Comparison of ENCODE assay signal across 8 cellular contexts in genomic region chr2:84971799-84972790, GRCh38. TPM values are rescaled to one million over a fixed set of nuclear protein-coding genes. Genes with fewer than 3 reads are reported as not detected.
A peak's percentile ranks its signal among the peaks of the same experiment; 100 is the strongest.
DNase-seq lines count a peak whose midpoint lies in the region; TF ChIP-seq lines count a peak whose summit lies in the region.

No MANE protein-coding gene starts in this region.

- DNase-seq in GM03348 (ENCODE audit: low spot score) (peak; percentile 64), H7 (no peak), MM.1S (peak; percentile 61), mesenchymal stem cell (peak; percentile 44), HPDE6-E6E7 (ENCODE audit: extremely low spot score) (no peak)
- peak; percentile 61 to 64 for DNase-seq in activated CD4-positive, alpha-beta T cell treated with anti-CD3 and anti-CD28 coated beads, Interleukin-2, amount 50 U/mL, for 48 hours
- peak; percentile 37 for DNase-seq in stimulated activated CD8-positive, alpha-beta memory T cell treated with anti-CD3 and anti-CD28 coated beads, Interleukin-15, amount 100 ng/mL, for 24 hours (ENCODE audit: low read depth)

- H3K4me3 ChIP-seq in H7 (ENCODE audit: insufficient read depth, low read depth, low read length) (peak overlapping the region; percentile 76), MM.1S (ENCODE audit: low read length) (peak overlapping the region; percentile 92), ectodermal cell (ENCODE audit: insufficient read depth, low read depth, low read length) (peak overlapping the region; percentile 81), mesenchymal stem cell (ENCODE audit: insufficient read depth in 1 of 2, low read depth in 1 of 2, low read length in 2 of 2) (peak overlapping the region; percentile 83 to 87)

- H4K8ac ChIP-seq in mesenchymal stem cell (ENCODE audit: low read length), result peak overlapping the region; percentile 85

- peaks cover 19% of the 10 kb centered on the region; the same call in 1 of the 2 replicates for H4K20me1 ChIP-seq in MM.1S (ENCODE audit: insufficient read depth, low read length)

- H3F3A ChIP-seq in MM.1S (ENCODE audit: insufficient read depth, low read length), result peaks cover 31% of the 10 kb centered on the region

- H3K4me1 ChIP-seq in MM.1S (ENCODE audit: low read length) (peaks cover 15% of the 10 kb centered on the region), ectodermal cell (ENCODE audit: control insufficient read depth, insufficient read depth, low read length) (peaks cover 10% of the 10 kb centered on the region), mesenchymal stem cell (ENCODE audit: control insufficient read depth, insufficient read depth, low read depth, low read length) (peaks cover 1% of the 10 kb centered on the region)

- H3K9me3 ChIP-seq in MM.1S (replicated peaks; ENCODE audit: insufficient read depth, low read length), result no peaks in the 10 kb centered on the region
- no peaks in the 10 kb centered on the region for H3K9me3 ChIP-seq in ectodermal cell (ENCODE audit: control insufficient read depth, low read length)
- H3K9me3 ChIP-seq in mesenchymal stem cell (ENCODE audit: control insufficient read depth, low read length), result no peaks in the 10 kb centered on the region

- H3K9me2 ChIP-seq in MM.1S (replicated peaks; ENCODE audit: insufficient read depth, low read length), result no peaks in the 10 kb centered on the region

- peak overlapping the region; percentile 83 for H4K91ac ChIP-seq in mesenchymal stem cell (ENCODE audit: low read length)

- peak overlapping the region; percentile 67 for H2BK15ac ChIP-seq in mesenchymal stem cell (ENCODE audit: low read depth, poor library complexity, severe bottlenecking)

- H3K79me1 ChIP-seq in mesenchymal stem cell (replicated peaks; ENCODE audit: low read length, poor library complexity, severe bottlenecking), result no peaks in the 10 kb centered on the region

- H3K9ac ChIP-seq in MM.1S (ENCODE audit: low read length) (peak overlapping the region; percentile 91), mesenchymal stem cell (ENCODE audit: low read length) (peak overlapping the region; percentile 98)

- peak overlapping the region; percentile 95 for H3K4me2 ChIP-seq in MM.1S (ENCODE audit: low read depth, low read length)
- H3K4me2 ChIP-seq in mesenchymal stem cell (ENCODE audit: low read length, poor library complexity, severe bottlenecking), result peak overlapping the region; percentile 79

- 0 out of 2 replicates have a peak overlapping the region, but pooled peaks have one; percentile 17 for H2AFZ ChIP-seq in MM.1S (ENCODE audit: low read length)
- H2AFZ ChIP-seq in mesenchymal stem cell (ENCODE audit: low read depth, low read length), result no peak overlapping the region

- peak overlapping the region; percentile 87 to 94 for H3K4ac ChIP-seq in mesenchymal stem cell (ENCODE audit: low read depth in 1 of 2, low read length in 2 of 2)

- peak overlapping the region; percentile 98 for H2BK120ac ChIP-seq in mesenchymal stem cell (ENCODE audit: low read depth, low read length)

- H2BK12ac ChIP-seq in mesenchymal stem cell (ENCODE audit: low read length in 2 of 2), result peak overlapping the region in 1 of 2 experiments; percentile 89

- H3K36me3 ChIP-seq in H7 (replicated peaks; ENCODE audit: control insufficient read depth, insufficient read depth, low read length) (no peaks in the 10 kb centered on the region; the same call in 1 of the 2 replicates), MM.1S (replicated peaks; ENCODE audit: insufficient read depth, low read length) (no peaks in the 10 kb centered on the region), ectodermal cell (ENCODE audit: control insufficient read depth, insufficient read depth, low read length) (no peaks in the 10 kb centered on the region), mesenchymal stem cell (ENCODE audit: control insufficient read depth in 1 of 2, insufficient read depth in 2 of 2, low read depth in 1 of 2, low read length in 2 of 2) (peaks cover 0 to under 1% of the 10 kb centered on the region in 2 experiments)

- 0 to 1% methylated on average over 67 of the region's 67 CpGs for WGBS in ectodermal cell, 2 experiments
- WGBS in mesenchymal stem cell, result under 1% methylated on average over 62 of the region's 67 CpGs

- H3K23ac ChIP-seq in mesenchymal stem cell (ENCODE audit: low read length in 2 of 2), result peak overlapping the region in 1 of 2 experiments; percentile 23

- H3K27ac ChIP-seq in MM.1S (ENCODE audit: low read length) (peak overlapping the region; percentile 79), ectodermal cell (ENCODE audit: insufficient read depth, low read depth, low read length, poor library complexity, severe bottlenecking) (peak overlapping the region; percentile 81), mesenchymal stem cell (ENCODE audit: low read length, poor library complexity, severe bottlenecking) (peak overlapping the region; percentile 92)

- peak overlapping the region; percentile 73 to 89 for H3K18ac ChIP-seq in mesenchymal stem cell (ENCODE audit: low read depth in 1 of 2, low read length in 2 of 2)

- H2BK5ac ChIP-seq in mesenchymal stem cell (ENCODE audit: low read depth, low read length, poor library complexity, severe bottlenecking), result peak overlapping the region; percentile 3

- H3K14ac ChIP-seq in mesenchymal stem cell (ENCODE audit: low read length in 2 of 2), result peak overlapping the region; percentile 18 to 57

- no peaks in the 10 kb centered on the region for H3K27me3 ChIP-seq in H7 (ENCODE audit: control insufficient read depth, insufficient read depth, low read length)
- no peaks in the 10 kb centered on the region for H3K27me3 ChIP-seq in MM.1S (replicated peaks; ENCODE audit: insufficient read depth, low read length)
- H3K27me3 ChIP-seq in ectodermal cell (ENCODE audit: control insufficient read depth, insufficient read depth, low read length, poor library complexity, severe bottlenecking), result no peaks in the 10 kb centered on the region
- H3K27me3 ChIP-seq in mesenchymal stem cell (ENCODE audit: control insufficient read depth in 1 of 2, insufficient read depth in 1 of 2, low read length in 2 of 2), result no peaks in the 10 kb centered on the region

- peaks cover 83% of the 10 kb centered on the region for H3K79me2 ChIP-seq in MM.1S (ENCODE audit: low read length)

- TF ChIP-seq CTCF in MM.1S (IDR thresholded peaks at IDR 0.05; ENCODE audit: low read length), result no peak

- no peak overlapping the region for H2AK5ac ChIP-seq in mesenchymal stem cell (ENCODE audit: low read length, severe bottlenecking)

RNA-seq across cellular contexts. Expression of gene KCMF1, which starts 1.1 kb away (rescaled TPM):
- total RNA-seq in H7 (2014; rRNA removed; shearing (Covaris generic)), result 108 and 138 TPM in 2 replicates
- polyA plus RNA-seq in ectodermal cell (2013, experiment 1 of 4), result 71.5 TPM
- polyA plus RNA-seq in ectodermal cell (2013, experiment 2 of 4), result 70.1 TPM
- polyA plus RNA-seq in ectodermal cell (2013, experiment 3 of 4), result 65.4 TPM
- polyA plus RNA-seq in ectodermal cell (2013, experiment 4 of 4), result 71.5 TPM
- polyA plus RNA-seq in mesenchymal stem cell (2013, experiment 1 of 2), result 33.7 TPM
- polyA plus RNA-seq in mesenchymal stem cell (2013, experiment 2 of 2), result 36.1 TPM

Comparison
In these comparisons a context has a peak if more than half of its experiments do, and no peak if none do; other contexts are left out.
1. DNase-seq: peak in GM03348 (single experiment), MM.1S (single experiment), activated CD4-positive, alpha-beta T cell treated with anti-CD3 and anti-CD28 coated beads, Interleukin-2, amount 50 U/mL, for 48 hours (2 of 2), mesenchymal stem cell (single experiment) and stimulated activated CD8-positive, alpha-beta memory T cell treated with anti-CD3 and anti-CD28 coated beads, Interleukin-15, amount 100 ng/mL, for 24 hours (single experiment); none in H7 (single experiment) and HPDE6-E6E7 (single experiment).
2. Peak in every context shown above with its lines, with median percentiles within 50 percentile points of each other: H3K4me3 ChIP-seq and H3K27ac ChIP-seq.